Comparison of ENCODE assay signal across 16 cellular contexts in the genomic region with DNA sequence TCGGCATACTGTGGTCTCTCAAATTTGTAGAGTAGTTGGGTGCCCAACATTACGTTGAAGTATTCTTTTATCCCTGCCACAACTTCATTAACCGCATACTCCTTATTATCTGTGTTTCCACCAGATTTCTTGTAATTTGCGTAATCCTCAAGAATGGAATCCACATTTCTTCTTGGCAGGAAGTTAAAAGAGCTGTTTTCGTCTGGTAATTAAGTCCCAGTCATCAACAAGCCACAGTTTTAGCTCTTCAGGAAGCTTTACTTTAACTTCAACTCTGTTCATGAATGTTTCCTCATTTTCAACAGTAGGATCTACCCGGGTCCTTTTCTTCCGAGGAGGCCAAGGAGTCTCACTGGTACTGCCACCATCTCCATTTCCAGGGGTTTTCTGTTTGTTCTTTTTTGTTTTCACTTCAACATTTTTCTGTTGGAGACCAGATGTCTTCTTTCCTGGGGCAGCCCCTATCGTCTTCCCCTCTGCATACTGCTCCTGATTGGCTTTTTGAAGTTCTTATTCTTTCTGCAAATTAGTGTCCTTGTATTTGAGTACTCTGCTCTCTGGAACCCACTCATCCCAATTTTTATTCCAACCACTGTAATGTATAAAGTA. TPM values are rescaled to one million over a fixed set of nuclear protein-coding genes. Genes with fewer than 3 reads are reported as not detected.
DNase-seq lines count a peak whose midpoint lies in the region; ATAC-seq and TF ChIP-seq lines count a peak whose summit lies in the region.
"Had no signal": no experiment of that assay in that cellular context is flagged by ENCODE, and none has a peak within 500 bp of the region (broad histone marks: within the 10 kb centered on the region; RNA-seq: fewer than 3 reads in every experiment).

No MANE protein-coding gene starts in this region.

- no peak for TF ChIP-seq CTCF in NB4 (IDR thresholded peaks at IDR 0.05; ENCODE audit: low read depth, low read length)

- no peak overlapping the region for H3K27ac ChIP-seq in naive thymus-derived CD4-positive, alpha-beta T cell (ENCODE audit: low read depth, low read length)
- H3K27ac ChIP-seq: uterus had no signal

- H3K36me3 Mint-ChIP-seq in T-helper 2 cell treated with Interferon-gamma antibody and Interleukin-4, amounts not matched to agents 5 μg/mL and 100 μg/mL, for 36 hours (ENCODE audit: low read depth) = peaks cover 76% of the 10 kb centered on the region
- peaks cover 76% of the 10 kb centered on the region for H3K36me3 Mint-ChIP-seq in activated naive CD8-positive, alpha-beta T cell treated with anti-CD3 and anti-CD28 coated beads for 36 hours
- peaks cover 15 to 82% (median 62%) of the 10 kb centered on the region in 5 donors for H3K36me3 Mint-ChIP-seq in naive thymus-derived CD4-positive, alpha-beta T cell

- DNase-seq in T-helper 2 cell treated with Interferon-gamma antibody and Interleukin-4, amounts not matched to agents 5 μg/mL and 100 μg/mL, for 36 hours (ENCODE audit: low spot score) = no peak
- DNase-seq in T-helper 2 cell (no peak), NB4 (ENCODE audit: low read depth) (peak; percentile 5), AG08396 (ENCODE audit: low spot score) (no peak), SW 1271 (lab: John Stamatoyannopoulos, UW) (no peak), HUDEP-2 (lab: John Stamatoyannopoulos, UW; ENCODE audit: unreplicated experiment in 76 of 76) (no peak)
- DNase-seq in activated naive CD8-positive, alpha-beta T cell treated with anti-CD3 and anti-CD28 coated beads for 36 hours = no peak
- DNase-seq in naive thymus-derived CD4-positive, alpha-beta T cell = no peak
- DNase-seq: activated T-cell treated with anti-CD3 and anti-CD28 coated beads, Interleukin-2, amount 50 U/mL, for 4 hours; COR-L47; mammary epithelial cell; NCI-H748 treated with DMSO at 0.1 percent for 48 hours; retina; RPMI8226; uterus had no signal

- no peaks in the 10 kb centered on the region for H3K9me3 ChIP-seq in naive thymus-derived CD4-positive, alpha-beta T cell (ENCODE audit: control insufficient read depth in 2 of 3, low read length in 3 of 3)
- H3K9me3 ChIP-seq: uterus had no signal

- no peak for TF ChIP-seq POLR2A in NB4 (IDR thresholded peaks at IDR 0.05; ENCODE audit: extremely low read depth, insufficient read length)

- CTCF ChIA-PET in naive thymus-derived CD4-positive, alpha-beta T cell (lab: Charles Lee) = no interaction called here

- peak overlapping the region; percentile 17 for H3K27ac Mint-ChIP-seq in T-helper 2 cell treated with Interferon-gamma antibody and Interleukin-4, amounts not matched to agents 5 μg/mL and 100 μg/mL, for 36 hours
- peak overlapping the region; percentile 78 for H3K27ac Mint-ChIP-seq in activated naive CD8-positive, alpha-beta T cell treated with anti-CD3 and anti-CD28 coated beads for 36 hours
- H3K27ac Mint-ChIP-seq in naive thymus-derived CD4-positive, alpha-beta T cell = peak overlapping the region in 8 of 9 donors; percentile 36 to 90 (median 82)
- H3K27ac Mint-ChIP-seq: nephron had no signal

- no peak for ATAC-seq in naive thymus-derived CD4-positive, alpha-beta T cell
- ATAC-seq: activated T-cell treated with anti-CD3 and anti-CD28 coated beads, Interleukin-2, amount 50 U/mL, for 4 hours had no signal

- peaks cover 26% of the 10 kb centered on the region for H3K4me1 Mint-ChIP-seq in T-helper 2 cell treated with Interferon-gamma antibody and Interleukin-4, amounts not matched to agents 5 μg/mL and 100 μg/mL, for 36 hours (ENCODE audit: low read depth)
- H3K4me1 Mint-ChIP-seq in activated naive CD8-positive, alpha-beta T cell treated with anti-CD3 and anti-CD28 coated beads for 36 hours = peaks cover 43% of the 10 kb centered on the region
- peaks cover 13 to 94% (median 80%) of the 10 kb centered on the region in 7 donors for H3K4me1 Mint-ChIP-seq in naive thymus-derived CD4-positive, alpha-beta T cell
- H3K4me1 Mint-ChIP-seq: nephron had no signal

- H3K9me3 Mint-ChIP-seq in T-helper 2 cell treated with Interferon-gamma antibody and Interleukin-4, amounts not matched to agents 5 μg/mL and 100 μg/mL, for 36 hours = peaks cover 24% of the 10 kb centered on the region
- H3K9me3 Mint-ChIP-seq in activated naive CD8-positive, alpha-beta T cell treated with anti-CD3 and anti-CD28 coated beads for 36 hours = peaks cover 15% of the 10 kb centered on the region
- H3K9me3 Mint-ChIP-seq in naive thymus-derived CD4-positive, alpha-beta T cell = peaks cover 0 to 31% (median 4%) of the 10 kb centered on the region in 11 donors
- H3K9me3 Mint-ChIP-seq: nephron had no signal

- no peaks in the 10 kb centered on the region for H3K4me1 ChIP-seq in naive thymus-derived CD4-positive, alpha-beta T cell (ENCODE audit: control insufficient read depth in 2 of 2, insufficient read depth in 2 of 2, low read length in 2 of 2)
- H3K4me1 ChIP-seq: uterus had no signal

- H3K27me3 Mint-ChIP-seq in T-helper 2 cell treated with Interferon-gamma antibody and Interleukin-4, amounts not matched to agents 5 μg/mL and 100 μg/mL, for 36 hours (ENCODE audit: low read depth) = no peaks in the 10 kb centered on the region
- H3K27me3 Mint-ChIP-seq in activated naive CD8-positive, alpha-beta T cell treated with anti-CD3 and anti-CD28 coated beads for 36 hours = no peaks in the 10 kb centered on the region
- no peaks in the 10 kb centered on the region for H3K27me3 Mint-ChIP-seq in naive thymus-derived CD4-positive, alpha-beta T cell

- H3K27me3 ChIP-seq in naive thymus-derived CD4-positive, alpha-beta T cell (ENCODE audit: control insufficient read depth in 2 of 2, insufficient read depth in 2 of 2, low read length in 2 of 2) = no peaks in the 10 kb centered on the region
- H3K27me3 ChIP-seq: uterus had no signal

- intact Hi-C loops in naive thymus-derived CD4-positive, alpha-beta T cell (cut with micrococcal nuclease) = loop anchor here in 1 of 2 donors (2.0 kb wide), 1 partner anchor 13 kb away; no protein-coding TSS in a partner anchor

- H3K4me3 ChIP-seq in NB4 (ENCODE audit: low read depth, low read length) = no peak overlapping the region
- no peak overlapping the region for H3K4me3 ChIP-seq in naive thymus-derived CD4-positive, alpha-beta T cell (ENCODE audit: low read length)
- H3K4me3 ChIP-seq: uterus had no signal

- peaks cover 0 to 4% (median 0%) of the 10 kb centered on the region in 3 experiments for H3K36me3 ChIP-seq in naive thymus-derived CD4-positive, alpha-beta T cell (ENCODE audit: control insufficient read depth in 2 of 3, insufficient read depth in 3 of 3, low read length in 3 of 3)
- H3K36me3 ChIP-seq: uterus had no signal

- POLR2A ChIA-PET in naive thymus-derived CD4-positive, alpha-beta T cell (lab: Charles Lee) = no interaction called here

- no peak overlapping the region for H3K4me3 Mint-ChIP-seq in T-helper 2 cell treated with Interferon-gamma antibody and Interleukin-4, amounts not matched to agents 5 μg/mL and 100 μg/mL, for 36 hours
- no peak overlapping the region for H3K4me3 Mint-ChIP-seq in activated naive CD8-positive, alpha-beta T cell treated with anti-CD3 and anti-CD28 coated beads for 36 hours
- peak overlapping the region in 4 of 10 donors; percentile 2 to 65 (median 29) for H3K4me3 Mint-ChIP-seq in naive thymus-derived CD4-positive, alpha-beta T cell
- H3K4me3 Mint-ChIP-seq: activated T-cell treated with anti-CD3 and anti-CD28 coated beads, Interleukin-2, amount 50 U/mL, for 4 hours; nephron had no signal

RNA-seq across cellular contexts. Expression of gene PDE3B, which starts 30.3 kb away (rescaled TPM):
- total RNA-seq in activated naive CD8-positive, alpha-beta T cell treated with anti-CD3 and anti-CD28 coated beads for 36 hours = 10 to 100 TPM; 44.4 to 46.5 TPM
- 100 to 1,000 TPM in 4 of 5 experiments, 10 to 100 TPM in 1; 79.6 to 268 (median 151) TPM for total RNA-seq in naive thymus-derived CD4-positive, alpha-beta T cell
- 10 to 100 TPM; 49.7 to 81.2 TPM for polyA plus RNA-seq in naive thymus-derived CD4-positive, alpha-beta T cell
- total RNA-seq: mammary epithelial cell had no signal

Comparison
In these comparisons a context has a peak if more than half of its experiments do, and no peak if none do; other contexts are left out.
1. H3K27ac Mint-ChIP-seq: peak in every context shown above with its lines; median percentile 82 in naive thymus-derived CD4-positive, alpha-beta T cell; 78 in activated naive CD8-positive, alpha-beta T cell treated with anti-CD3 and anti-CD28 coated beads for 36 hours; 17 in T-helper 2 cell treated with Interferon-gamma antibody and Interleukin-4, amounts not matched to agents 5 μg/mL and 100 μg/mL, for 36 hours.